8 cellular contexts compared by ENCODE assay signal in the genomic region with DNA sequence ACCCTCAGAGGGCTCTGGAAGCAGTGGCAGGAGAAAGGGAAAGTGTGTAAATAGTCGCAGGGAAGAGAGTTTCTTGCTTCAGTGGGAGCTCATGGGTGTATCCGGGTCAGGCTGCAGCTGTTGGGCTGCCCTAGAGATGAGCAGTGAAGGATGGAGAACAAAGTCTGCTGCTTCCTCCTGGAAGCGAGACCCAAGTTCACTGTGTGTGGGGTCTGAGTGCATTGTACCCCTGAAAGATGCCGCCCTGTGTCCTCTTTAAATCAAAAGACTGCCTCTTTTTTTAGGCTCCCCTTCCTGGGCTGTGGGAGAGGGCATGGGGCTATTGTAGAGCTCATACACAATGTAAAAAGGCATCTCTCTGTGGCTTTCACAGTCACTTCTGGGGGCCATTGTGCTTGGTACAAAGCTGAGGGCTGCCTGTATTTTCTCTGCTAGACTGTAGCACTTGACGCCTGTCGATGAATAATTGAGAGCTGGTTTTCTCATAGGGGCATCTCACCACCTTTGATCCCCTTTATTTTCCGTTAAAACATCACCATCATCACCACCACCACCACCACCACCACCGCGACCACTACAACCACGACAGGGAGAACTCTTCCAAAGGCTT. TPM values are rescaled to one million over a fixed set of nuclear protein-coding genes. Genes with fewer than 3 reads are reported as not detected.
DNase-seq lines count a peak whose midpoint lies in the region; ATAC-seq lines count a peak whose summit lies in the region.

No MANE protein-coding gene starts in this region.

- ATAC-seq in HG02798 (IDR thresholded peaks at IDR 0.05; ENCODE audit: poor library complexity, unreplicated experiment) (peak; percentile 62), HG03565 (IDR thresholded peaks at IDR 0.05; ENCODE audit: unreplicated experiment) (no peak)
- ATAC-seq in activated T-cell treated with anti-CD3 and anti-CD28 coated beads, Interleukin-2, amount 50 U/mL, for 72 hours (replicated peaks in 1 of 2) = peak; percentile 61 to 63
- peak; percentile 74 for ATAC-seq in stimulated activated effector memory CD8-positive, alpha-beta T cell treated with anti-CD3 and anti-CD28 coated beads, Interleukin-12 subunit alpha, Interleukin-12 subunit beta, amount 100 ng/mL, for 72 hours

- no peaks in the 10 kb centered on the region for H3K27me3 Mint-ChIP-seq in activated CD4-positive, alpha-beta T cell treated with anti-CD3 and anti-CD28 coated beads, Interleukin-2, amount 10 ng/mL, durations not matched to agents 7 days and 5 days
- H3K27me3 Mint-ChIP-seq in activated T-cell treated with anti-CD3 and anti-CD28 coated beads, Interleukin-2, amount 50 U/mL, for 72 hours (ENCODE audit: low read depth) = no peaks in the 10 kb centered on the region

- H3K9me3 Mint-ChIP-seq in activated CD4-positive, alpha-beta T cell treated with anti-CD3 and anti-CD28 coated beads, Interleukin-2, amount 10 ng/mL, durations not matched to agents 7 days and 5 days = peaks cover 14% of the 10 kb centered on the region
- peaks cover 4 to 11% of the 10 kb centered on the region in 2 donors for H3K9me3 Mint-ChIP-seq in activated T-cell treated with anti-CD3 and anti-CD28 coated beads, Interleukin-2, amount 50 U/mL, for 72 hours
- H3K9me3 Mint-ChIP-seq in stimulated activated effector memory CD8-positive, alpha-beta T cell treated with anti-CD3 and anti-CD28 coated beads, Interleukin-12 subunit alpha, Interleukin-12 subunit beta, amount 100 ng/mL, for 72 hours = peaks cover 5% of the 10 kb centered on the region

- H3K36me3 Mint-ChIP-seq in activated CD4-positive, alpha-beta T cell treated with anti-CD3 and anti-CD28 coated beads, Interleukin-2, amount 10 ng/mL, durations not matched to agents 7 days and 5 days (ENCODE audit: low read depth) = peaks cover 44% of the 10 kb centered on the region
- H3K36me3 Mint-ChIP-seq in activated T-cell treated with anti-CD3 and anti-CD28 coated beads, Interleukin-2, amount 50 U/mL, for 72 hours (ENCODE audit: insufficient read depth in 2 of 2) = peaks cover 7 to 19% of the 10 kb centered on the region in 2 donors
- H3K36me3 Mint-ChIP-seq in stimulated activated effector memory CD8-positive, alpha-beta T cell treated with anti-CD3 and anti-CD28 coated beads, Interleukin-12 subunit alpha, Interleukin-12 subunit beta, amount 100 ng/mL, for 72 hours = no peaks in the 10 kb centered on the region

- H3K27ac Mint-ChIP-seq in activated CD4-positive, alpha-beta T cell treated with anti-CD3 and anti-CD28 coated beads, Interleukin-2, amount 10 ng/mL, durations not matched to agents 7 days and 5 days = peak overlapping the region; percentile 70
- H3K27ac Mint-ChIP-seq in activated T-cell treated with anti-CD3 and anti-CD28 coated beads, Interleukin-2, amount 50 U/mL, for 72 hours = peak overlapping the region; percentile 91
- peak overlapping the region; percentile 86 for H3K27ac Mint-ChIP-seq in stimulated activated effector memory CD8-positive, alpha-beta T cell treated with anti-CD3 and anti-CD28 coated beads, Interleukin-12 subunit alpha, Interleukin-12 subunit beta, amount 100 ng/mL, for 72 hours

- POLR2A ChIA-PET in activated CD4-positive, alpha-beta T cell treated with anti-CD3 and anti-CD28 coated beads, Interleukin-2, amount 10 ng/mL, durations not matched to agents 7 days and 5 days (lab: Charles Lee) = interaction anchor here (1.5 kb wide), 1 partner anchor 21 kb away, joined by 3 read pairs; no protein-coding TSS in a partner anchor

- CTCF ChIA-PET in activated CD4-positive, alpha-beta T cell treated with anti-CD3 and anti-CD28 coated beads, Interleukin-2, amount 10 ng/mL, durations not matched to agents 7 days and 5 days (lab: Charles Lee) = interaction anchor here (0.6 to 1.3 kb wide), 6 partner anchors 10 to 72 kb away, joined by 3 to 5 read pairs (median 4); partner anchors contain the start of gene CHST11

- DNase-seq in activated CD4-positive, alpha-beta T cell treated with anti-CD3 and anti-CD28 coated beads, Interleukin-2, amount 10 ng/mL, durations not matched to agents 7 days and 5 days = no peak
- DNase-seq in activated CD4-positive, alpha-beta T cell treated with anti-CD3 and anti-CD28 coated beads for 4 hours = no peak
- no peak for DNase-seq in activated T-cell treated with anti-CD3 and anti-CD28 coated beads, Interleukin-2, amount 50 U/mL, for 72 hours
- DNase-seq in stimulated activated effector memory CD8-positive, alpha-beta T cell treated with anti-CD3 and anti-CD28 coated beads, Interleukin-12 subunit alpha, Interleukin-12 subunit beta, amount 100 ng/mL, for 72 hours (ENCODE audit: low spot score in 2 of 2) = peak in 1 of 2 donors; percentile 58
- DNase-seq in DMS79 (lab: John Stamatoyannopoulos, UW) (no peak), anterior cingulate cortex (lab: John Stamatoyannopoulos, UW) (no peak)

- peak overlapping the region; percentile 7 for H3K4me3 Mint-ChIP-seq in activated CD4-positive, alpha-beta T cell treated with anti-CD3 and anti-CD28 coated beads, Interleukin-2, amount 10 ng/mL, durations not matched to agents 7 days and 5 days
- peak overlapping the region; percentile 71 to 85 for H3K4me3 Mint-ChIP-seq in activated T-cell treated with anti-CD3 and anti-CD28 coated beads, Interleukin-2, amount 50 U/mL, for 72 hours
- peak overlapping the region; percentile 67 for H3K4me3 Mint-ChIP-seq in stimulated activated effector memory CD8-positive, alpha-beta T cell treated with anti-CD3 and anti-CD28 coated beads, Interleukin-12 subunit alpha, Interleukin-12 subunit beta, amount 100 ng/mL, for 72 hours

- H3K4me1 Mint-ChIP-seq in activated CD4-positive, alpha-beta T cell treated with anti-CD3 and anti-CD28 coated beads, Interleukin-2, amount 10 ng/mL, durations not matched to agents 7 days and 5 days = peaks cover 84% of the 10 kb centered on the region
- H3K4me1 Mint-ChIP-seq in activated T-cell treated with anti-CD3 and anti-CD28 coated beads, Interleukin-2, amount 50 U/mL, for 72 hours (ENCODE audit: low read depth) = peaks cover 62% of the 10 kb centered on the region
- H3K4me1 Mint-ChIP-seq in stimulated activated effector memory CD8-positive, alpha-beta T cell treated with anti-CD3 and anti-CD28 coated beads, Interleukin-12 subunit alpha, Interleukin-12 subunit beta, amount 100 ng/mL, for 72 hours = peaks cover 82% of the 10 kb centered on the region

RNA-seq across cellular contexts. Expression of gene CHST11, which starts 16.7 kb away (rescaled TPM):
- 10 to 100 TPM; 56.4 to 56.6 TPM for total RNA-seq in activated CD4-positive, alpha-beta T cell treated with anti-CD3 and anti-CD28 coated beads, Interleukin-2, amount 10 ng/mL, durations not matched to agents 7 days and 5 days
- 10 to 100 TPM; 47.2 to 57.7 TPM for total RNA-seq in activated T-cell treated with anti-CD3 and anti-CD28 coated beads, Interleukin-2, amount 50 U/mL, for 72 hours

Comparison
In these comparisons a context has a peak if more than half of its experiments do, and no peak if none do; other contexts are left out.
1. H3K4me3 Mint-ChIP-seq: peak in every context shown above with its lines; median percentile 78 in activated T-cell treated with anti-CD3 and anti-CD28 coated beads, Interleukin-2, amount 50 U/mL, for 72 hours; 67 in stimulated activated effector memory CD8-positive, alpha-beta T cell treated with anti-CD3 and anti-CD28 coated beads, Interleukin-12 subunit alpha, Interleukin-12 subunit beta, amount 100 ng/mL, for 72 hours; 7 in activated CD4-positive, alpha-beta T cell treated with anti-CD3 and anti-CD28 coated beads, Interleukin-2, amount 10 ng/mL, durations not matched to agents 7 days and 5 days.